In genomic region chr12:124454735-124455134, GRCh38 we compare ENCODE assay signal across 11 cellular contexts.
DNase-seq lines count a peak whose midpoint lies in the region; ATAC-seq and TF ChIP-seq lines count a peak whose summit lies in the region.
"Had no signal": no experiment of that assay in that cellular context is flagged by ENCODE, and none has a peak within 500 bp of the region (broad histone marks: within the 10 kb centered on the region; RNA-seq: fewer than 3 reads in every experiment).

No MANE protein-coding gene starts in this region.

- no peak overlapping the region for H2AFZ ChIP-seq in OCI-LY1 (ENCODE audit: low read length)

- H3K27me3 ChIP-seq in CD8-positive, alpha-beta T cell (ENCODE audit: insufficient read depth, low read length) = no peaks in the 10 kb centered on the region
- H3K27me3 ChIP-seq in OCI-LY1 (ENCODE audit: insufficient read depth, low read length) (no peaks in the 10 kb centered on the region), endodermal cell (ENCODE audit: control insufficient read depth, insufficient read depth, low read length, poor library complexity, severe bottlenecking) (no peaks in the 10 kb centered on the region)

- no peak for TF ChIP-seq CTCF in CD8-positive, alpha-beta T cell (IDR thresholded peaks at IDR 0.05)
- TF ChIP-seq CTCF in OCI-LY1 (IDR thresholded peaks at IDR 0.05; ENCODE audit: low read length) = no peak
- no peak for TF ChIP-seq CTCF in endodermal cell (conservative IDR thresholded peaks at IDR 0.05)
- TF ChIP-seq CTCF in progenitor cell of endocrine pancreas (IDR thresholded peaks at IDR 0.05; ENCODE audit: unreplicated experiment) = no peak

- H3K27me3 Mint-ChIP-seq in CD8-positive, alpha-beta T cell (ENCODE audit: low read depth) = no peaks in the 10 kb centered on the region
- H3K27me3 Mint-ChIP-seq in endodermal cell (ENCODE audit: insufficient read depth) = no peaks in the 10 kb centered on the region
- H3K27me3 Mint-ChIP-seq in progenitor cell of endocrine pancreas = no peaks in the 10 kb centered on the region

- H3K79me2 ChIP-seq in OCI-LY1 (ENCODE audit: insufficient read depth, low read length) = no peaks in the 10 kb centered on the region

- H3K9me2 ChIP-seq in OCI-LY1 (ENCODE audit: low read depth, low read length) = no peaks in the 10 kb centered on the region

- peak overlapping the region; percentile 7; the same call in 1 of the 2 replicates for H3K4me2 ChIP-seq in OCI-LY1 (ENCODE audit: low read length)

- no peaks in the 10 kb centered on the region for H3F3A ChIP-seq in OCI-LY1 (ENCODE audit: insufficient read depth, low read length)

- intact Hi-C loops in CD8-positive, alpha-beta T cell (cut with DNase I, micrococcal nuclease) = loop anchor here (5.0 kb wide), 3 partner anchors 62 to 482 kb away; partner anchors contain the start of genes CCDC92 (in 1 of the 2) and ZNF664 (in 1 of the 2)

- peaks cover 83% of the 10 kb centered on the region for H3K4me1 ChIP-seq in CD8-positive, alpha-beta T cell (ENCODE audit: insufficient read depth, low read length)
- H3K4me1 ChIP-seq in OCI-LY1 (ENCODE audit: insufficient read depth, low read length, severe bottlenecking) = peaks cover 51% of the 10 kb centered on the region
- no peaks in the 10 kb centered on the region for H3K4me1 ChIP-seq in endodermal cell (ENCODE audit: control insufficient read depth, insufficient read depth, low read length)

- H3K36me3 Mint-ChIP-seq in CD8-positive, alpha-beta T cell = peaks cover 6% of the 10 kb centered on the region
- H3K36me3 Mint-ChIP-seq in endodermal cell (ENCODE audit: low read depth) (peaks cover 24% of the 10 kb centered on the region), progenitor cell of endocrine pancreas (ENCODE audit: insufficient read depth) (peaks cover 6% of the 10 kb centered on the region)

- no peak for ATAC-seq in CD8-positive, alpha-beta T cell
- no peak for ATAC-seq in HG02973 (IDR thresholded peaks at IDR 0.05; ENCODE audit: unreplicated experiment)

- H3K4me3 Mint-ChIP-seq in CD8-positive, alpha-beta T cell = peak overlapping the region; percentile 30
- H3K4me3 Mint-ChIP-seq in endodermal cell (no peak overlapping the region), progenitor cell of endocrine pancreas (ENCODE audit: low read depth) (no peak overlapping the region)

- no peaks in the 10 kb centered on the region for H3K9me3 ChIP-seq in CD8-positive, alpha-beta T cell (ENCODE audit: low read length)
- no peaks in the 10 kb centered on the region for H3K9me3 ChIP-seq in OCI-LY1 (ENCODE audit: low read length)
- H3K9me3 ChIP-seq in endodermal cell (ENCODE audit: control insufficient read depth, low read length) = no peaks in the 10 kb centered on the region

- no peak overlapping the region for H3K4me3 ChIP-seq in CD8-positive, alpha-beta T cell (ENCODE audit: low read depth, low read length)
- H3K4me3 ChIP-seq in OCI-LY1 (ENCODE audit: low read depth, low read length, poor library complexity, severe bottlenecking) (no peak overlapping the region), endodermal cell (ENCODE audit: low read length) (no peak overlapping the region)

- peak overlapping the region; percentile 75 for H3K27ac Mint-ChIP-seq in CD8-positive, alpha-beta T cell
- H3K27ac Mint-ChIP-seq in endodermal cell (peak overlapping the region; percentile 7), progenitor cell of endocrine pancreas (peak overlapping the region; percentile 35)

- POLR2A ChIA-PET in CD8-positive, alpha-beta T cell (lab: Charles Lee) = no interaction called here

- CTCF ChIA-PET in CD8-positive, alpha-beta T cell (lab: Charles Lee) = interaction anchor here (1.4 to 5.3 kb wide), 3 partner anchors 11 to 418 kb away, joined by 3 to 26 read pairs (median 3); no protein-coding TSS in a partner anchor

- WGBS in endodermal cell (ENCODE audit: insufficient coverage in 1 of 2, insufficient read length in 1 of 2), 2 experiments = 93 to 95% methylated on average over 9 to 13 of the region's 13 CpGs

- no peak overlapping the region for H3K27ac ChIP-seq in CD8-positive, alpha-beta T cell (ENCODE audit: low read depth, low read length)
- H3K27ac ChIP-seq in OCI-LY1 (ENCODE audit: low read depth, low read length, poor library complexity, severe bottlenecking) (peak overlapping the region; percentile 53), endodermal cell (ENCODE audit: low read depth, low read length) (no peak overlapping the region)

- peaks cover 71% of the 10 kb centered on the region for H3K4me1 Mint-ChIP-seq in CD8-positive, alpha-beta T cell (ENCODE audit: low read depth)
- H3K4me1 Mint-ChIP-seq in endodermal cell (peaks cover 11% of the 10 kb centered on the region), progenitor cell of endocrine pancreas (ENCODE audit: low read depth) (peaks cover 1% of the 10 kb centered on the region)

- no peaks in the 10 kb centered on the region for H3K36me3 ChIP-seq in CD8-positive, alpha-beta T cell (ENCODE audit: insufficient read depth, low read length)
- H3K36me3 ChIP-seq in OCI-LY1 (ENCODE audit: insufficient read depth, low read length) = 0 out of 2 replicates have a peak, but pooled peaks cover 12% of the 10 kb centered on the region
- peaks cover 13% of the 10 kb centered on the region for H3K36me3 ChIP-seq in endodermal cell (ENCODE audit: control insufficient read depth, insufficient read depth, low read length)

- DNase-seq in CD8-positive, alpha-beta T cell = no peak
- DNase-seq in endodermal cell = no peak
- no peak for DNase-seq in progenitor cell of endocrine pancreas (ENCODE audit: low spot score, unreplicated experiment)
- no peak for DNase-seq in NCI-H1048 (lab: John Stamatoyannopoulos, UW)
- no peak for DNase-seq in EL
- DNase-seq in AG08396 (ENCODE audit: low spot score) = no peak
- DNase-seq: NCI-H1105 treated with DMSO at 0.1 percent for 48 hours; SHP77 treated with DMSO at 0.1 percent for 48 hours; stimulated activated CD4-positive, alpha-beta T cell treated with anti-CD3 and anti-CD28 coated beads, Interleukin-4, amount 100 ng/mL, for 4 hours had no signal

- no peak overlapping the region for H3K9ac ChIP-seq in OCI-LY1 (ENCODE audit: low read length)
- no peak overlapping the region for H3K9ac ChIP-seq in endodermal cell (ENCODE audit: extremely low read depth, low read length, poor library complexity, severe bottlenecking)

- no peaks in the 10 kb centered on the region for H3K9me3 Mint-ChIP-seq in CD8-positive, alpha-beta T cell
- no peaks in the 10 kb centered on the region for H3K9me3 Mint-ChIP-seq in endodermal cell
- H3K9me3 Mint-ChIP-seq in progenitor cell of endocrine pancreas (ENCODE audit: low read depth) = no peaks in the 10 kb centered on the region

- no peaks in the 10 kb centered on the region for H4K20me1 ChIP-seq in OCI-LY1 (ENCODE audit: insufficient read depth, low read length)

Comparison
In these comparisons a context has a peak if more than half of its experiments do, and no peak if none do; other contexts are left out.
1. H3K27ac Mint-ChIP-seq: peak in every context shown above with its lines; median percentile 75 in CD8-positive, alpha-beta T cell; 35 in progenitor cell of endocrine pancreas; 7 in endodermal cell.